Comparison of ENCODE assay signal across 22 cellular contexts in genomic region chr1:99945174-99945573, GRCh38.
"Had no signal": no experiment of that assay in that cellular context is flagged by ENCODE, and none has a peak within 500 bp of the region (broad histone marks: within the 10 kb centered on the region; RNA-seq: fewer than 3 reads in every experiment).

No MANE protein-coding gene starts in this region.

- H3K9me3 ChIP-seq: SJSA1 had no signal

- H3K27me3 Mint-ChIP-seq: IgD-negative memory B cell had no signal

- H3K4me1 ChIP-seq: SJSA1 had no signal

- FAIRE-seq: RCC 7860 had no signal

- H3K27ac ChIP-seq: SJSA1, SK-N-MC had no signal

- H3K27ac Mint-ChIP-seq: IgD-negative memory B cell had no signal

- H3K4me3 ChIP-seq: SJSA1, SK-N-MC had no signal

- H3K4me3 Mint-ChIP-seq: IgD-negative memory B cell had no signal

- DNase-seq: KBM-7, MV-4-11, NCI-H1048, NCI-H1105, NCI-H1417, NCI-H1436 treated with DMSO at 0.1 percent for 48 hours, NCI-H1694, NCI-H187 treated with DMSO at 0.1 percent for 48 hours, NCI-H2029 treated with DMSO at 0.1 percent for 48 hours, NCI-H2171, NCI-H226, NCI-H446, NCI-H510A, NCI-H524 treated with DMSO at 0.1 percent for 48 hours, NCI-H774, Right ventricle myocardium superior, RPMI8226, SIG-M5 had no signal

- H3K36me3 ChIP-seq: SJSA1 had no signal

- H3K9me3 Mint-ChIP-seq: IgD-negative memory B cell had no signal
